Comparison of ENCODE assay signal across 1 cellular context in genomic region chr12:123250471-123251383, GRCh38.
TF ChIP-seq lines count a peak whose summit lies in the region.

No MANE protein-coding gene starts in this region.

TF ChIP-seq in K562, 482 proteins besides CTCF, POLR2A, EP300 and RAD21 (continued from another document):
- TF ChIP-seq, protein P1, sequence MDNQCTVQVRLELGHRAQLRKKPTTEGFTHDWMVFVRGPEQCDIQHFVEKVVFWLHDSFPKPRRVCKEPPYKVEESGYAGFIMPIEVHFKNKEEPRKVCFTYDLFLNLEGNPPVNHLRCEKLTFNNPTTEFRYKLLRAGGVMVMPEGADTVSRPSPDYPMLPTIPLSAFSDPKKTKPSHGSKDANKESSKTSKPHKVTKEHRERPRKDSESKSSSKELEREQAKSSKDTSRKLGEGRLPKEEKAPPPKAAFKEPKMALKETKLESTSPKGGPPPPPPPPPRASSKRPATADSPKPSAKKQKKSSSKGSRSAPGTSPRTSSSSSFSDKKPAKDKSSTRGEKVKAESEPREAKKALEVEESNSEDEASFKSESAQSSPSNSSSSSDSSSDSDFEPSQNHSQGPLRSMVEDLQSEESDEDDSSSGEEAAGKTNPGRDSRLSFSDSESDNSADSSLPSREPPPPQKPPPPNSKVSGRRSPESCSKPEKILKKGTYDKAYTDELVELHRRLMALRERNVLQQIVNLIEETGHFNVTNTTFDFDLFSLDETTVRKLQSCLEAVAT (IDR thresholded peaks at IDR 0.05): no peak
- TF ChIP-seq ZNF384 (IDR thresholded peaks at IDR 0.05; ENCODE audit: low read depth, low read length) (0 out of 2 replicates have a peak, but pooled peaks have one; percentile 24), ZBTB26 (CRISPR knock-in tag; IDR thresholded peaks at IDR 0.05) (no peak)
